8 cellular contexts compared by ENCODE assay signal in genomic region chr18:3604260-3604625, GRCh38.
A peak's percentile ranks its signal among the peaks of the same experiment; 100 is the strongest.
DNase-seq lines count a peak whose midpoint lies in the region; ATAC-seq lines count a peak whose summit lies in the region.

No MANE protein-coding gene starts in this region.

- H3K36me3 Mint-ChIP-seq in activated naive CD8-positive, alpha-beta T cell treated with anti-CD3 and anti-CD28 coated beads, Interleukin-2, amount 50 U/mL, for 24 hours (ENCODE audit: low read depth): no peaks in the 10 kb centered on the region

- no peaks in the 10 kb centered on the region for H3K27me3 Mint-ChIP-seq in activated naive CD8-positive, alpha-beta T cell treated with anti-CD3 and anti-CD28 coated beads, Interleukin-2, amount 50 U/mL, for 24 hours

- no peak overlapping the region for H3K27ac Mint-ChIP-seq in activated naive CD8-positive, alpha-beta T cell treated with anti-CD3 and anti-CD28 coated beads, Interleukin-2, amount 50 U/mL, for 24 hours

- ATAC-seq in GM19025 (IDR thresholded peaks at IDR 0.05; ENCODE audit: low read depth, unreplicated experiment) (peak; percentile 21), HG03025 (IDR thresholded peaks at IDR 0.05; ENCODE audit: low FRiP score, unreplicated experiment) (peak; percentile 28)
- peak; percentile 22 for ATAC-seq in activated naive CD8-positive, alpha-beta T cell treated with anti-CD3 and anti-CD28 coated beads, Interleukin-2, amount 50 U/mL, for 24 hours

- peak overlapping the region; percentile 85 for H3K27ac ChIP-seq in muscle layer of colon (ENCODE audit: low read depth, low read length)

- peaks cover 22% of the 10 kb centered on the region for H3K4me1 Mint-ChIP-seq in activated naive CD8-positive, alpha-beta T cell treated with anti-CD3 and anti-CD28 coated beads, Interleukin-2, amount 50 U/mL, for 24 hours

- no peaks in the 10 kb centered on the region for H3K9me3 ChIP-seq in muscle layer of colon (ENCODE audit: low read length)

- no peaks in the 10 kb centered on the region for H3K9me3 Mint-ChIP-seq in activated naive CD8-positive, alpha-beta T cell treated with anti-CD3 and anti-CD28 coated beads, Interleukin-2, amount 50 U/mL, for 24 hours

- H3K9ac ChIP-seq in muscle layer of colon (ENCODE audit: low read length): peak overlapping the region; percentile 40

- no peaks in the 10 kb centered on the region for H3K36me3 ChIP-seq in muscle layer of colon (ENCODE audit: insufficient read depth, low read length)

- no peak for DNase-seq in activated naive CD8-positive, alpha-beta T cell treated with anti-CD3 and anti-CD28 coated beads, Interleukin-2, amount 50 U/mL, for 24 hours
- DNase-seq in activated gamma-delta T cell treated with Interleukin-2 at 50 U/mL for 16 hours (no peak), NCI-H1436 treated with DMSO at 0.1 percent for 48 hours (lab: John Stamatoyannopoulos, UW) (no peak), NCI-H748 (lab: John Stamatoyannopoulos, UW; ENCODE audit: unreplicated experiment) (no peak), SW480 (ENCODE audit: low spot score) (no peak)

- H3K4me3 Mint-ChIP-seq in activated naive CD8-positive, alpha-beta T cell treated with anti-CD3 and anti-CD28 coated beads, Interleukin-2, amount 50 U/mL, for 24 hours: no peak overlapping the region

- H3K4me1 ChIP-seq in muscle layer of colon (ENCODE audit: insufficient read depth, low read length): peaks cover 26% of the 10 kb centered on the region

- H3K4me3 ChIP-seq in muscle layer of colon (ENCODE audit: low read depth in 1 of 2, low read length in 2 of 2): peak overlapping the region; percentile 49 to 77

- H3K27me3 ChIP-seq in muscle layer of colon (ENCODE audit: control insufficient read depth in 1 of 2, insufficient read depth in 2 of 2, low read length in 2 of 2): no peaks in the 10 kb centered on the region
